Comparison of ENCODE assay signal across 18 cellular contexts in the genomic region with DNA sequence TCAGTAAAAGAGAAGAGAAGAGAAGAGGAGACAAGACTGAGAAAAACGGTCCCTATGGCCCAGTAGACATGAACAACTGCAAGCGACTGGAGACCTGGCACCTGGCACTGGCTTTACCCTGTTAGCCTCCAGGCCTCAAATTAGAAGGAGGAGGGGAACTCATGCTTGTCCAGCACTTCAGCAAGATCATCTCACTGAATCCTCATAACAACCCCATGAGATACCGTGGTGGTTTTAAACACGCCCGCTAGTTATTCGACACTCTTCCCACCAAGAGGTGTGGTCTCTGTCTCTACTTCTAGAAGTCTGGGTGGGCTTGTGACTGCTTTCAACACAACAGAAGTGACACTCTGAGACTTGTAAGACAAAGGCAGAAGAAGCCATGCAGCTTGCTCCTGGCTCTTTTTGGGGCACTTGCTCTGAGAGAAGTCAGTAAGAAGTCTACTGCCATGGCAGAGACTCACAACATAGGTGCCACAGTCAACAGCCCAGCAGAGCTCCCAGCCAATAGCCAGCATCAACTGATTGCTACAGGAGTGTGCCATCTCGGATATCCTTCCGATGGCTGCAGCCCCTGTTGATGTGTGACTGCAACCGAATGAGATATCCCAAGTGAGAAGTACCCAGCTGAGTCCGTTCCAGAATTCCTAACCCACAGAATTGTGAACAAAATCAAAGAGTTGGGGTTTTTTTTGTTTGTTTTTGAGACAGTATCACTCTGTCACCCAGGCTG. TPM values are rescaled to one million over a fixed set of nuclear protein-coding genes. Genes with fewer than 3 reads are reported as not detected.
DNase-seq lines count a peak whose midpoint lies in the region; ATAC-seq, FAIRE-seq and TF ChIP-seq lines count a peak whose summit lies in the region.
"Had no signal": no experiment of that assay in that cellular context is flagged by ENCODE, and none has a peak within 500 bp of the region (broad histone marks: within the 10 kb centered on the region; RNA-seq: fewer than 3 reads in every experiment).

No MANE protein-coding gene starts in this region.

- no peaks in the 10 kb centered on the region for H3K27me3 ChIP-seq in brain microvascular endothelial cell (replicated peaks)
- no peaks in the 10 kb centered on the region for H3K27me3 ChIP-seq in keratinocyte (ENCODE audit: control insufficient read depth, extremely low read depth, insufficient read depth, low read length)
- no peaks in the 10 kb centered on the region for H3K27me3 ChIP-seq in suprapubic skin
- H3K27me3 ChIP-seq: MG63 had no signal

- dilution Hi-C loops in keratinocyte (cut with MboI; ENCODE audit: extremely low pct_ligation_motif_present, low sequenced_read_pairs) = no loop called here

- peak overlapping the region; percentile 43 for H3K9ac ChIP-seq in keratinocyte (ENCODE audit: control insufficient read depth, extremely low read depth, insufficient read depth, low read length)
- H3K9ac ChIP-seq: SK-N-SH had no signal

- TF ChIP-seq EP300 in suprapubic skin (IDR thresholded peaks at IDR 0.05) = no peak

- H4K20me1 ChIP-seq in keratinocyte (ENCODE audit: control insufficient read depth, extremely low read depth, insufficient read depth, low read length) = no peaks in the 10 kb centered on the region

- WGBS in suprapubic skin = 90% methylated on average over 8 of the region's 10 CpGs

- peaks cover 4% of the 10 kb centered on the region for H3K36me3 Mint-ChIP-seq in HFFc6 (ENCODE audit: low read depth)
- H3K36me3 Mint-ChIP-seq: natural killer cell had no signal

- no peaks in the 10 kb centered on the region for H3K9me1 ChIP-seq in keratinocyte (ENCODE audit: control insufficient read depth, extremely low read depth, insufficient read depth, low read length)

- no peak overlapping the region for H3K4me3 Mint-ChIP-seq in HFFc6
- H3K4me3 Mint-ChIP-seq: activated CD8-positive, alpha-beta memory T cell treated with anti-CD3 and anti-CD28 coated beads, Interleukin-2, amount 10 ng/mL, durations not matched to agents 7 days and 5 days; endodermal cell; natural killer cell had no signal

- no peak overlapping the region for H2AFZ ChIP-seq in keratinocyte (ENCODE audit: control insufficient read depth, low read length)

- H3K9me3 ChIP-seq in keratinocyte (ENCODE audit: control insufficient read depth, low read depth, low read length) (no peaks in the 10 kb centered on the region), suprapubic skin (no peaks in the 10 kb centered on the region)
- H3K9me3 ChIP-seq: MG63, SK-N-SH had no signal

- H3K9me3 Mint-ChIP-seq in HFFc6 = no peaks in the 10 kb centered on the region
- H3K9me3 Mint-ChIP-seq: natural killer cell had no signal

- H3K36me3 ChIP-seq in brain microvascular endothelial cell (replicated peaks) = no peaks in the 10 kb centered on the region
- H3K36me3 ChIP-seq in keratinocyte (ENCODE audit: control insufficient read depth in 2 of 2, extremely low read depth in 1 of 2, insufficient read depth in 2 of 2, low read length in 2 of 2) = no peaks in the 10 kb centered on the region
- no peaks in the 10 kb centered on the region for H3K36me3 ChIP-seq in suprapubic skin
- H3K36me3 ChIP-seq: MG63 had no signal

- ATAC-seq in stimulated activated naive CD8-positive, alpha-beta T cell treated with anti-CD3 and anti-CD28 coated beads, Interleukin-15, Interleukin-2, amounts not matched to agents 100 U/mL and 50 U/mL, for 24 hours = no peak
- ATAC-seq in SK-N-SH treated with all-trans-retinoic acid at 6 μM for 48 hours = no peak
- ATAC-seq in GM18502 (IDR thresholded peaks at IDR 0.05; ENCODE audit: poor library complexity, unreplicated experiment) = no peak
- ATAC-seq: activated CD8-positive, alpha-beta memory T cell treated with anti-CD3 and anti-CD28 coated beads, Interleukin-2, amount 10 ng/mL, durations not matched to agents 7 days and 5 days; natural killer cell had no signal

- H3K4me1 ChIP-seq in keratinocyte (ENCODE audit: control insufficient read depth, extremely low read depth, insufficient read depth, low read length) (peaks cover 19% of the 10 kb centered on the region), suprapubic skin (peaks cover 11% of the 10 kb centered on the region)

- H3K27ac ChIP-seq in brain microvascular endothelial cell (peak overlapping the region; percentile 71), keratinocyte (ENCODE audit: control insufficient read depth, insufficient read depth, low read length) (peak overlapping the region; percentile 75), suprapubic skin (peak overlapping the region; percentile 56)

- no peak overlapping the region for H3K4me2 ChIP-seq in keratinocyte (ENCODE audit: control insufficient read depth, extremely low read depth, insufficient read depth, low read depth, low read length)
- H3K4me2 ChIP-seq: SK-N-SH had no signal

- no peak overlapping the region for H3K4me3 ChIP-seq in brain microvascular endothelial cell (ENCODE audit: low read depth, low read length)
- no peak overlapping the region for H3K4me3 ChIP-seq in keratinocyte (ENCODE audit: control insufficient read depth in 2 of 3, extremely low read depth in 1 of 3, insufficient read depth in 2 of 3, low read depth in 1 of 3, low read length in 3 of 3)
- H3K4me3 ChIP-seq in suprapubic skin = no peak overlapping the region
- H3K4me3 ChIP-seq: MG63 had no signal

- TF ChIP-seq POLR2A in suprapubic skin (IDR thresholded peaks at IDR 0.05) = no peak

- peak overlapping the region; percentile 88 for H3K27ac Mint-ChIP-seq in HFFc6
- H3K27ac Mint-ChIP-seq: activated CD8-positive, alpha-beta memory T cell treated with anti-CD3 and anti-CD28 coated beads, Interleukin-2, amount 10 ng/mL, durations not matched to agents 7 days and 5 days; endodermal cell; natural killer cell; progenitor cell of endocrine pancreas had no signal

- H3K4me1 Mint-ChIP-seq in HFFc6 (ENCODE audit: low read depth) = peaks cover 25% of the 10 kb centered on the region

- FAIRE-seq in keratinocyte (lab: Jason Lieb, UNC) = no peak
- FAIRE-seq: urothelium cell line had no signal

- TF ChIP-seq CTCF in HFFc6 (IDR thresholded peaks at IDR 0.05) (no peak), brain microvascular endothelial cell (IDR thresholded peaks at IDR 0.05; ENCODE audit: low read depth, low read length, missing control alignments) (no peak), keratinocyte (optimal IDR thresholded peaks at IDR 0.05 in 1 of 3, IDR thresholded peaks at IDR 0.05 in 1 of 3, conservative IDR thresholded peaks at IDR 0.05 in 1 of 3; ENCODE audit: extremely low read depth in 1 of 3, insufficient read depth in 2 of 3, low read length in 3 of 3) (no peak), suprapubic skin (IDR thresholded peaks at IDR 0.05) (no peak)

- H3K79me2 ChIP-seq in keratinocyte (ENCODE audit: control insufficient read depth, insufficient read depth, low read length) = no peaks in the 10 kb centered on the region

- in situ Hi-C loops in brain microvascular endothelial cell (cut with HindIII; ENCODE audit: low pct_ligation_motif_present, low sequenced_read_pairs) = no loop called here

- no peaks in the 10 kb centered on the region; the same call in 1 of the 2 replicates for H3K27me3 Mint-ChIP-seq in HFFc6 (ENCODE audit: insufficient read depth)
- H3K27me3 Mint-ChIP-seq: activated CD8-positive, alpha-beta memory T cell treated with anti-CD3 and anti-CD28 coated beads, Interleukin-2, amount 10 ng/mL, durations not matched to agents 7 days and 5 days; progenitor cell of endocrine pancreas had no signal

- DNase-seq in HFFc6 (no peak), brain microvascular endothelial cell (no peak), keratinocyte (ENCODE audit: low read depth, low spot score) (no peak), suprapubic skin (ENCODE audit: low spot score in 2 of 2) (no peak)
- DNase-seq in stimulated activated naive CD8-positive, alpha-beta T cell treated with anti-CD3 and anti-CD28 coated beads, Interleukin-15, Interleukin-2, amounts not matched to agents 100 U/mL and 50 U/mL, for 24 hours = no peak
- DNase-seq in activated CD4-positive, alpha-beta T cell treated with anti-CD3 and anti-CD28 coated beads, Interleukin-2, amount 50 U/mL, for 4 hours = no peak
- DNase-seq: activated CD4-positive, alpha-beta T cell treated with anti-CD3 and anti-CD28 coated beads for 1 hour; activated CD8-positive, alpha-beta memory T cell treated with anti-CD3 and anti-CD28 coated beads, Interleukin-2, amount 10 ng/mL, durations not matched to agents 7 days and 5 days; endodermal cell; natural killer cell; NCI-H187 treated with DMSO at 0.1 percent for 48 hours; SK-N-SH; stimulated activated naive CD4-positive, alpha-beta T cell treated with Interleukin-2 at 50 U/mL for 16 hours had no signal

TF ChIP-seq in SK-N-SH treated with all-trans-retinoic acid at 6 μM for 48 hours, 23 proteins besides CTCF, POLR2A, EP300 and RAD21 (continues in another document):
- no peak for TF ChIP-seq OSR1 (CRISPR knock-in tag; IDR thresholded peaks at IDR 0.05)
- TF ChIP-seq BACH2 (CRISPR knock-in tag; IDR thresholded peaks at IDR 0.05; ENCODE audit: borderline replicate concordance) = no peak
- no peak for TF ChIP-seq GLIS3 (CRISPR knock-in tag; IDR thresholded peaks at IDR 0.05)
- TF ChIP-seq, protein P1, sequence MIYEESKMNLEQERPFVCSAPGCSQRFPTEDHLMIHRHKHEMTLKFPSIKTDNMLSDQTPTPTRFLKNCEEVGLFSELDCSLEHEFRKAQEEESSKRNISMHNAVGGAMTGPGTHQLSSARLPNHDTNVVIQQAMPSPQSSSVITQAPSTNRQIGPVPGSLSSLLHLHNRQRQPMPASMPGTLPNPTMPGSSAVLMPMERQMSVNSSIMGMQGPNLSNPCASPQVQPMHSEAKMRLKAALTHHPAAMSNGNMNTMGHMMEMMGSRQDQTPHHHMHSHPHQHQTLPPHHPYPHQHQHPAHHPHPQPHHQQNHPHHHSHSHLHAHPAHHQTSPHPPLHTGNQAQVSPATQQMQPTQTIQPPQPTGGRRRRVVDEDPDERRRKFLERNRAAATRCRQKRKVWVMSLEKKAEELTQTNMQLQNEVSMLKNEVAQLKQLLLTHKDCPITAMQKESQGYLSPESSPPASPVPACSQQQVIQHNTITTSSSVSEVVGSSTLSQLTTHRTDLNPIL (CRISPR knock-in tag; IDR thresholded peaks at IDR 0.05; ENCODE audit: low read depth) = no peak
- TF ChIP-seq ZFP3 (CRISPR knock-in tag; IDR thresholded peaks at IDR 0.05) = no peak
- TF ChIP-seq TCF4 (CRISPR knock-in tag; IDR thresholded peaks at IDR 0.05; ENCODE audit: borderline replicate concordance) = no peak
- no peak for TF ChIP-seq ZC3H10 (CRISPR knock-in tag; IDR thresholded peaks at IDR 0.05)
- TF ChIP-seq ARNTL (CRISPR knock-in tag; IDR thresholded peaks at IDR 0.05; ENCODE audit: borderline replicate concordance, low read depth) = no peak

RNA-seq across cellular contexts. Expression of a gene that starts 34.1 kb away (rescaled TPM):
- total RNA-seq in HFFc6 (2021; fragmentation: NEBNext Ultra II Directional; extraction: Animal tissue kit (Norgen Biotek cat#: 25700)) = 10 to 100 TPM; 15.0 to 20.3 (median 18.3) TPM
- 2.8 to 5.0 TPM (median 3.6 TPM) in 3 replicates for polyA plus RNA-seq in keratinocyte
- polyA plus RNA-seq in keratinocyte (2011; ENCODE audit: low read depth) = 8.0 TPM
- polyA plus RNA-seq in keratinocyte (2011; cell fraction: cytosol; rRNA removed) = 4.1 and 4.2 TPM in 2 replicates
- polyA plus RNA-seq in keratinocyte (2011; cell fraction: nucleus; rRNA removed) = 20.2 and 20.8 TPM in 2 replicates
- polyA plus RNA-seq in keratinocyte (2012; ENCODE audit: low replicate concordance) = 6.2 and 7.2 TPM in 2 replicates
- polyA minus RNA-seq in keratinocyte = 2.5 to 11.9 TPM (median 7.5 TPM) in 3 replicates
- polyA minus RNA-seq in keratinocyte (2011; cell fraction: cytosol; rRNA and poly(A)+ RNA removed) = 4.0 TPM
- 13.0 and 22.7 TPM in 2 replicates for polyA minus RNA-seq in keratinocyte (2011; cell fraction: nucleus; rRNA and poly(A)+ RNA removed)
- 10 to 100 TPM; 20.9 to 36.0 (median 32.5) TPM for total RNA-seq in suprapubic skin
